In genomic region chr2:215793747-215794595, GRCh38 we compare ENCODE assay signal across 1 cellular context.
A peak's percentile ranks its signal among the peaks of the same experiment; 100 is the strongest.
TF ChIP-seq lines count a peak whose summit lies in the region.

No MANE protein-coding gene starts in this region.

TF ChIP-seq in HepG2, 621 proteins besides CTCF, POLR2A, EP300 and RAD21 (continued from another document and continues in another):
- peak; percentile 66; the same call in 1 of the 2 replicates for TF ChIP-seq TSC22D2 (CRISPR knock-in tag; IDR thresholded peaks at IDR 0.05; ENCODE audit: borderline replicate concordance)
- TF ChIP-seq SKIL (CRISPR knock-in tag; IDR thresholded peaks at IDR 0.05; ENCODE audit: borderline replicate concordance) = peak; percentile 86
- TF ChIP-seq FOXO4 (CRISPR knock-in tag; conservative IDR thresholded peaks at IDR 0.05) = no peak
- no peak for TF ChIP-seq ZNF230 (CRISPR knock-in tag; IDR thresholded peaks at IDR 0.05)
- TF ChIP-seq ZSCAN31 (CRISPR knock-in tag; IDR thresholded peaks at IDR 0.05; ENCODE audit: low read depth) = peak; percentile 71
- peak; percentile 93 for TF ChIP-seq ELF3 (CRISPR knock-in tag; IDR thresholded peaks at IDR 0.05)
- TF ChIP-seq ZNF674 (CRISPR knock-in tag; IDR thresholded peaks at IDR 0.05; ENCODE audit: low read depth) = no peak
- no peak for TF ChIP-seq NPAS2 (CRISPR knock-in tag; IDR thresholded peaks at IDR 0.05; ENCODE audit: borderline replicate concordance)
- TF ChIP-seq TAF15 (IDR thresholded peaks at IDR 0.05; ENCODE audit: low read depth, low read length, poor library complexity, severe bottlenecking) = no peak
- TF ChIP-seq ZNF709 (CRISPR knock-in tag; IDR thresholded peaks at IDR 0.05) = 0 out of 2 replicates have a peak, but pooled peaks have one; percentile 26
- TF ChIP-seq IKZF1 (IDR thresholded peaks at IDR 0.05) = no peak
- peak; percentile 85 for TF ChIP-seq ATF1 (CRISPR knock-in tag; IDR thresholded peaks at IDR 0.05)
- TF ChIP-seq NFATC3 (CRISPR knock-in tag; IDR thresholded peaks at IDR 0.05) = no peak; the same call in 1 of the 2 replicates
- 0 out of 2 replicates have a peak, but pooled peaks have one; percentile 27 for TF ChIP-seq ZNF512 (CRISPR knock-in tag; IDR thresholded peaks at IDR 0.05)
- TF ChIP-seq ZKSCAN1 (IDR thresholded peaks at IDR 0.05; ENCODE audit: low read length) = no peak
- no peak for TF ChIP-seq DNMT3B (CRISPR knock-in tag; conservative IDR thresholded peaks at IDR 0.05)
- no peak for TF ChIP-seq ZFYVE20 (CRISPR knock-in tag; IDR thresholded peaks at IDR 0.05; ENCODE audit: borderline replicate concordance, low read depth)
- TF ChIP-seq HMGXB3 (CRISPR knock-in tag; IDR thresholded peaks at IDR 0.05; ENCODE audit: borderline replicate concordance) = peak; percentile 76; the same call in 1 of the 2 replicates
- no peak for TF ChIP-seq NRL (CRISPR knock-in tag; IDR thresholded peaks at IDR 0.05; ENCODE audit: borderline replicate concordance)
- TF ChIP-seq ZNF430 (CRISPR knock-in tag; IDR thresholded peaks at IDR 0.05) = peak; percentile 75; the same call in 1 of the 2 replicates
- TF ChIP-seq TCF7 (IDR thresholded peaks at IDR 0.05; ENCODE audit: low read depth) = peak; percentile 96
- no peak for TF ChIP-seq ZNF83 (CRISPR knock-in tag; IDR thresholded peaks at IDR 0.05; ENCODE audit: borderline replicate concordance)
- peak; percentile 82 for TF ChIP-seq DPF2 (CRISPR knock-in tag; IDR thresholded peaks at IDR 0.05; ENCODE audit: borderline replicate concordance, low read depth)
- peak; percentile 99; the same call in 1 of the 2 replicates for TF ChIP-seq NFIC (IDR thresholded peaks at IDR 0.05; ENCODE audit: low read length)
- TF ChIP-seq FOXA1 (IDR thresholded peaks at IDR 0.05) = peak; percentile 74; the same call in 1 of the 2 replicates
- TF ChIP-seq FOXA1 (CRISPR knock-in tag; IDR thresholded peaks at IDR 0.05) = peak; percentile 83
- TF ChIP-seq ZSCAN30 (CRISPR knock-in tag; IDR thresholded peaks at IDR 0.05) = peak; percentile 95
- peak; percentile 91 for TF ChIP-seq JUN (CRISPR knock-in tag; IDR thresholded peaks at IDR 0.05)
- no peak for TF ChIP-seq GLI4 (CRISPR knock-in tag; IDR thresholded peaks at IDR 0.05; ENCODE audit: borderline replicate concordance)
- peak; percentile 59 for TF ChIP-seq STAG1 (CRISPR knock-in tag; IDR thresholded peaks at IDR 0.05)
- TF ChIP-seq HNF1B (CRISPR knock-in tag; IDR thresholded peaks at IDR 0.05) = peak; percentile 44
- 0 out of 2 replicates have a peak, but pooled peaks have one; percentile 52 for TF ChIP-seq MYNN (CRISPR knock-in tag; IDR thresholded peaks at IDR 0.05; ENCODE audit: low read depth)
- TF ChIP-seq CREBL2 (CRISPR knock-in tag; IDR thresholded peaks at IDR 0.05; ENCODE audit: borderline replicate concordance) = no peak
- peak; percentile 97 for TF ChIP-seq FOXO1 (CRISPR knock-in tag; IDR thresholded peaks at IDR 0.05)
- no peak for TF ChIP-seq TEF (CRISPR knock-in tag; IDR thresholded peaks at IDR 0.05)
- TF ChIP-seq ATRX (CRISPR knock-in tag; IDR thresholded peaks at IDR 0.05; ENCODE audit: borderline replicate concordance) = no peak
- TF ChIP-seq CREB3 (CRISPR knock-in tag; IDR thresholded peaks at IDR 0.05) = no peak
- peak; percentile 83 for TF ChIP-seq JUND (CRISPR knock-in tag; IDR thresholded peaks at IDR 0.05)
- peak; percentile 48; the same call in 1 of the 2 replicates for TF ChIP-seq MLXIP (CRISPR knock-in tag; IDR thresholded peaks at IDR 0.05; ENCODE audit: borderline replicate concordance)
- TF ChIP-seq ZNF629 (CRISPR knock-in tag; conservative IDR thresholded peaks at IDR 0.05) = peak; percentile 28; the same call in 1 of the 2 replicates
- peak; percentile 91 for TF ChIP-seq TFE3 (CRISPR knock-in tag; IDR thresholded peaks at IDR 0.05)
- TF ChIP-seq NCOR1 (IDR thresholded peaks at IDR 0.05; ENCODE audit: borderline replicate concordance, low read length) = peak; percentile 71; the same call in 1 of the 2 replicates
